1 cellular context compared by ENCODE assay signal in genomic region chr14:52729925-52730707, GRCh38.
TF ChIP-seq lines count a peak whose summit lies in the region.

A gene with protein sequence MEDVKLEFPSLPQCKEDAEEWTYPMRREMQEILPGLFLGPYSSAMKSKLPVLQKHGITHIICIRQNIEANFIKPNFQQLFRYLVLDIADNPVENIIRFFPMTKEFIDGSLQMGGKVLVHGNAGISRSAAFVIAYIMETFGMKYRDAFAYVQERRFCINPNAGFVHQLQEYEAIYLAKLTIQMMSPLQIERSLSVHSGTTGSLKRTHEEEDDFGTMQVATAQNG (plus strand): TSS chr14:52730166. CDS start chr14:52730475, 309 bp downstream.

TF ChIP-seq in HepG2, 621 proteins besides CTCF, POLR2A, EP300 and RAD21 (continued from another document and continues in another):
- 0 out of 2 replicates have a peak, but pooled peaks have one; percentile 6 for TF ChIP-seq ZBTB33 (CRISPR knock-in tag; IDR thresholded peaks at IDR 0.05)
- TF ChIP-seq ZNF180 (CRISPR knock-in tag; IDR thresholded peaks at IDR 0.05; ENCODE audit: borderline replicate concordance, low read depth): no peak
- TF ChIP-seq, protein P1, sequence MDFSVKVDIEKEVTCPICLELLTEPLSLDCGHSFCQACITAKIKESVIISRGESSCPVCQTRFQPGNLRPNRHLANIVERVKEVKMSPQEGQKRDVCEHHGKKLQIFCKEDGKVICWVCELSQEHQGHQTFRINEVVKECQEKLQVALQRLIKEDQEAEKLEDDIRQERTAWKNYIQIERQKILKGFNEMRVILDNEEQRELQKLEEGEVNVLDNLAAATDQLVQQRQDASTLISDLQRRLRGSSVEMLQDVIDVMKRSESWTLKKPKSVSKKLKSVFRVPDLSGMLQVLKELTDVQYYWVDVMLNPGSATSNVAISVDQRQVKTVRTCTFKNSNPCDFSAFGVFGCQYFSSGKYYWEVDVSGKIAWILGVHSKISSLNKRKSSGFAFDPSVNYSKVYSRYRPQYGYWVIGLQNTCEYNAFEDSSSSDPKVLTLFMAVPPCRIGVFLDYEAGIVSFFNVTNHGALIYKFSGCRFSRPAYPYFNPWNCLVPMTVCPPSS (IDR thresholded peaks at IDR 0.05): no peak
- no peak for TF ChIP-seq DMTF1 (CRISPR knock-in tag; IDR thresholded peaks at IDR 0.05)
- peak; percentile 67; the same call in 1 of the 2 replicates for TF ChIP-seq ZFP90 (CRISPR knock-in tag; IDR thresholded peaks at IDR 0.05; ENCODE audit: borderline replicate concordance)
- no peak for TF ChIP-seq KDM1A (CRISPR knock-in tag; IDR thresholded peaks at IDR 0.05)
- TF ChIP-seq, protein P2, sequence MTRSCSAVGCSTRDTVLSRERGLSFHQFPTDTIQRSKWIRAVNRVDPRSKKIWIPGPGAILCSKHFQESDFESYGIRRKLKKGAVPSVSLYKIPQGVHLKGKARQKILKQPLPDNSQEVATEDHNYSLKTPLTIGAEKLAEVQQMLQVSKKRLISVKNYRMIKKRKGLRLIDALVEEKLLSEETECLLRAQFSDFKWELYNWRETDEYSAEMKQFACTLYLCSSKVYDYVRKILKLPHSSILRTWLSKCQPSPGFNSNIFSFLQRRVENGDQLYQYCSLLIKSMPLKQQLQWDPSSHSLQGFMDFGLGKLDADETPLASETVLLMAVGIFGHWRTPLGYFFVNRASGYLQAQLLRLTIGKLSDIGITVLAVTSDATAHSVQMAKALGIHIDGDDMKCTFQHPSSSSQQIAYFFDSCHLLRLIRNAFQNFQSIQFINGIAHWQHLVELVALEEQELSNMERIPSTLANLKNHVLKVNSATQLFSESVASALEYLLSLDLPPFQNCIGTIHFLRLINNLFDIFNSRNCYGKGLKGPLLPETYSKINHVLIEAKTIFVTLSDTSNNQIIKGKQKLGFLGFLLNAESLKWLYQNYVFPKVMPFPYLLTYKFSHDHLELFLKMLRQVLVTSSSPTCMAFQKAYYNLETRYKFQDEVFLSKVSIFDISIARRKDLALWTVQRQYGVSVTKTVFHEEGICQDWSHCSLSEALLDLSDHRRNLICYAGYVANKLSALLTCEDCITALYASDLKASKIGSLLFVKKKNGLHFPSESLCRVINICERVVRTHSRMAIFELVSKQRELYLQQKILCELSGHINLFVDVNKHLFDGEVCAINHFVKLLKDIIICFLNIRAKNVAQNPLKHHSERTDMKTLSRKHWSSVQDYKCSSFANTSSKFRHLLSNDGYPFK (CRISPR knock-in tag; IDR thresholded peaks at IDR 0.05; ENCODE audit: borderline replicate concordance): peak; percentile 59; the same call in 1 of the 2 replicates
- TF ChIP-seq ZKSCAN1 (IDR thresholded peaks at IDR 0.05; ENCODE audit: low read length): no peak
- TF ChIP-seq SMARCC2 (IDR thresholded peaks at IDR 0.05): no peak
- TF ChIP-seq POGZ (CRISPR knock-in tag; IDR thresholded peaks at IDR 0.05): peak; percentile 90
- peak; percentile 79 for TF ChIP-seq HNRNPK (IDR thresholded peaks at IDR 0.05; ENCODE audit: low read depth, low read length, poor library complexity, severe bottlenecking)
- TF ChIP-seq, protein P3, sequence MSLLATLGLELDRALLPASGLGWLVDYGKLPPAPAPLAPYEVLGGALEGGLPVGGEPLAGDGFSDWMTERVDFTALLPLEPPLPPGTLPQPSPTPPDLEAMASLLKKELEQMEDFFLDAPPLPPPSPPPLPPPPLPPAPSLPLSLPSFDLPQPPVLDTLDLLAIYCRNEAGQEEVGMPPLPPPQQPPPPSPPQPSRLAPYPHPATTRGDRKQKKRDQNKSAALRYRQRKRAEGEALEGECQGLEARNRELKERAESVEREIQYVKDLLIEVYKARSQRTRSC (CRISPR knock-in tag; IDR thresholded peaks at IDR 0.05; ENCODE audit: low read depth): no peak
- peak; percentile 9; the same call in 1 of the 2 replicates for TF ChIP-seq RFXANK (CRISPR knock-in tag; IDR thresholded peaks at IDR 0.05)
- TF ChIP-seq ZNF616 (CRISPR knock-in tag; IDR thresholded peaks at IDR 0.05; ENCODE audit: low read depth): 0 out of 2 replicates have a peak, but pooled peaks have one; percentile 53
- 0 out of 2 replicates have a peak, but pooled peaks have one; percentile 61 for TF ChIP-seq ZNF329 (CRISPR knock-in tag; IDR thresholded peaks at IDR 0.05; ENCODE audit: low read depth)
- 0 out of 2 replicates have a peak, but pooled peaks have one; percentile 44 for TF ChIP-seq SAFB2 (CRISPR knock-in tag; IDR thresholded peaks at IDR 0.05; ENCODE audit: borderline replicate concordance, low read depth)
- TF ChIP-seq ZNF878 (CRISPR knock-in tag; IDR thresholded peaks at IDR 0.05): no peak
- no peak for TF ChIP-seq ONECUT2 (CRISPR knock-in tag; IDR thresholded peaks at IDR 0.05)
- TF ChIP-seq, protein P4, sequence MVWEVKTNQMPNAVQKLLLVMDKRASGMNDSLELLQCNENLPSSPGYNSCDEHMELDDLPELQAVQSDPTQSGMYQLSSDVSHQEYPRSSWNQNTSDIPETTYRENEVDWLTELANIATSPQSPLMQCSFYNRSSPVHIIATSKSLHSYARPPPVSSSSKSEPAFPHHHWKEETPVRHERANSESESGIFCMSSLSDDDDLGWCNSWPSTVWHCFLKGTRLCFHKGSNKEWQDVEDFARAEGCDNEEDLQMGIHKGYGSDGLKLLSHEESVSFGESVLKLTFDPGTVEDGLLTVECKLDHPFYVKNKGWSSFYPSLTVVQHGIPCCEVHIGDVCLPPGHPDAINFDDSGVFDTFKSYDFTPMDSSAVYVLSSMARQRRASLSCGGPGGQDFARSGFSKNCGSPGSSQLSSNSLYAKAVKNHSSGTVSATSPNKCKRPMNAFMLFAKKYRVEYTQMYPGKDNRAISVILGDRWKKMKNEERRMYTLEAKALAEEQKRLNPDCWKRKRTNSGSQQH (CRISPR knock-in tag; IDR thresholded peaks at IDR 0.05; ENCODE audit: low read depth): peak; percentile 66; the same call in 1 of the 2 replicates
- TF ChIP-seq GATA4 (IDR thresholded peaks at IDR 0.05; ENCODE audit: borderline replicate concordance, low read depth): 0 out of 2 replicates have a peak, but pooled peaks have one; percentile 27
- TF ChIP-seq CBX2 (IDR thresholded peaks at IDR 0.05; ENCODE audit: low read depth, low read length): no peak
- TF ChIP-seq CBX2 (CRISPR knock-in tag; IDR thresholded peaks at IDR 0.05; ENCODE audit: low read depth): no peak
- TF ChIP-seq ZNF574 (CRISPR knock-in tag; IDR thresholded peaks at IDR 0.05): peak; percentile 51; the same call in 1 of the 2 replicates
- no peak for TF ChIP-seq ZXDC (CRISPR knock-in tag; IDR thresholded peaks at IDR 0.05)
- peak; percentile 61; the same call in 1 of the 2 replicates for TF ChIP-seq IRF9 (CRISPR knock-in tag; IDR thresholded peaks at IDR 0.05; ENCODE audit: borderline replicate concordance)
- TF ChIP-seq KLF12 (CRISPR knock-in tag; IDR thresholded peaks at IDR 0.05; ENCODE audit: borderline replicate concordance): no peak
- TF ChIP-seq, protein P5, sequence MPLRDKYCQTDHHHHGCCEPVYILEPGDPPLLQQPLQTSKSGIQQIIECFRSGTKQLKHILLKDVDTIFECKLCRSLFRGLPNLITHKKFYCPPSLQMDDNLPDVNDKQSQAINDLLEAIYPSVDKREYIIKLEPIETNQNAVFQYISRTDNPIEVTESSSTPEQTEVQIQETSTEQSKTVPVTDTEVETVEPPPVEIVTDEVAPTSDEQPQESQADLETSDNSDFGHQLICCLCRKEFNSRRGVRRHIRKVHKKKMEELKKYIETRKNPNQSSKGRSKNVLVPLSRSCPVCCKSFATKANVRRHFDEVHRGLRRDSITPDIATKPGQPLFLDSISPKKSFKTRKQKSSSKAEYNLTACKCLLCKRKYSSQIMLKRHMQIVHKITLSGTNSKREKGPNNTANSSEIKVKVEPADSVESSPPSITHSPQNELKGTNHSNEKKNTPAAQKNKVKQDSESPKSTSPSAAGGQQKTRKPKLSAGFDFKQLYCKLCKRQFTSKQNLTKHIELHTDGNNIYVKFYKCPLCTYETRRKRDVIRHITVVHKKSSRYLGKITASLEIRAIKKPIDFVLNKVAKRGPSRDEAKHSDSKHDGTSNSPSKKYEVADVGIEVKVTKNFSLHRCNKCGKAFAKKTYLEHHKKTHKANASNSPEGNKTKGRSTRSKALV (CRISPR knock-in tag; IDR thresholded peaks at IDR 0.05): no peak
- no peak; the same call in 1 of the 2 replicates for TF ChIP-seq NAIF1 (CRISPR knock-in tag; IDR thresholded peaks at IDR 0.05; ENCODE audit: borderline replicate concordance)
- peak; percentile 76 for TF ChIP-seq ZNF350 (CRISPR knock-in tag; IDR thresholded peaks at IDR 0.05; ENCODE audit: borderline replicate concordance, low read depth)
- TF ChIP-seq, protein P6, sequence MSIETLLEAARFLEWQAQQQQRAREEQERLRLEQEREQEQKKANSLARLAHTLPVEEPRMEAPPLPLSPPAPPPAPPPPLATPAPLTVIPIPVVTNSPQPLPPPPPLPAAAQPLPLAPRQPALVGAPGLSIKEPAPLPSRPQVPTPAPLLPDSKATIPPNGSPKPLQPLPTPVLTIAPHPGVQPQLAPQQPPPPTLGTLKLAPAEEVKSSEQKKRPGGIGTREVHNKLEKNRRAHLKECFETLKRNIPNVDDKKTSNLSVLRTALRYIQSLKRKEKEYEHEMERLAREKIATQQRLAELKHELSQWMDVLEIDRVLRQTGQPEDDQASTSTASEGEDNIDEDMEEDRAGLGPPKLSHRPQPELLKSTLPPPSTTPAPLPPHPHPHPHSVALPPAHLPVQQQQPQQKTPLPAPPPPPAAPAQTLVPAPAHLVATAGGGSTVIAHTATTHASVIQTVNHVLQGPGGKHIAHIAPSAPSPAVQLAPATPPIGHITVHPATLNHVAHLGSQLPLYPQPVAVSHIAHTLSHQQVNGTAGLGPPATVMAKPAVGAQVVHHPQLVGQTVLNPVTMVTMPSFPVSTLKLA (IDR thresholded peaks at IDR 0.05): peak; percentile 55
- TF ChIP-seq ZFP41 (CRISPR knock-in tag; IDR thresholded peaks at IDR 0.05; ENCODE audit: borderline replicate concordance): no peak; the same call in 1 of the 2 replicates
